ENCODE assay signal across 10 cellular contexts in genomic region chr10:60989400-60989876, GRCh38. TPM values are rescaled to one million over a fixed set of nuclear protein-coding genes. Genes with fewer than 3 reads are reported as not detected.
DNase-seq lines count a peak whose midpoint lies in the region; ATAC-seq lines count a peak whose summit lies in the region.
"Had no signal": no experiment of that assay in that cellular context is flagged by ENCODE, and none has a peak within 500 bp of the region (broad histone marks: within the 10 kb centered on the region; RNA-seq: fewer than 3 reads in every experiment).

No MANE protein-coding gene starts in this region.

- no peaks in the 10 kb centered on the region for H3K36me3 Mint-ChIP-seq in effector memory CD8-positive, alpha-beta T cell (ENCODE audit: insufficient read depth)

- H3K27me3 Mint-ChIP-seq in effector memory CD8-positive, alpha-beta T cell: peaks cover 9 to 24% of the 10 kb centered on the region in 2 donors

- DNase-seq in COLO668 (lab: John Stamatoyannopoulos, UW; ENCODE audit: unreplicated experiment) (peak; percentile 37), NCI-H226 (no peak), UCSD-AML1 (lab: John Stamatoyannopoulos, UW; ENCODE audit: unreplicated experiment) (no peak), sciatic nerve (ENCODE audit: low spot score) (no peak)
- no peak for DNase-seq in effector memory CD8-positive, alpha-beta T cell
- DNase-seq: activated gamma-delta T cell, WERI-Rb-1 had no signal

- H3K9me3 Mint-ChIP-seq in effector memory CD8-positive, alpha-beta T cell: no peaks in the 10 kb centered on the region

- intact Hi-C loops in sciatic nerve (cut with DNase I): no loop called here

- H3K27ac Mint-ChIP-seq in effector memory CD8-positive, alpha-beta T cell: no peak overlapping the region

- peak; percentile 64 for ATAC-seq in GM21360 (IDR thresholded peaks at IDR 0.05; ENCODE audit: unreplicated experiment)
- peak; percentile 91 for ATAC-seq in HG03521 (IDR thresholded peaks at IDR 0.05; ENCODE audit: unreplicated experiment)
- peak; percentile 33 for ATAC-seq in effector memory CD8-positive, alpha-beta T cell (replicated peaks)
- no peak for ATAC-seq in sciatic nerve
- no peak for ATAC-seq in activated CD4-positive, CD25-positive, alpha-beta regulatory T cell treated with anti-CD3 and anti-CD28 coated beads, Interleukin-2, amount 50 U/mL, for 24 hours

- no peak overlapping the region for H3K4me3 Mint-ChIP-seq in effector memory CD8-positive, alpha-beta T cell

- no peaks in the 10 kb centered on the region for H3K4me1 Mint-ChIP-seq in effector memory CD8-positive, alpha-beta T cell (ENCODE audit: low read depth in 2 of 2)

RNA-seq across cellular contexts. Expression of gene RHOBTB1, which starts 45.5 kb away (rescaled TPM):
- 13.7 TPM for total RNA-seq in sciatic nerve

Comparison
In these comparisons a context has a peak if more than half of its experiments do, and no peak if none do; other contexts are left out.
1. ATAC-seq: peak in GM21360 (single experiment), HG03521 (single experiment) and effector memory CD8-positive, alpha-beta T cell (single experiment); none in sciatic nerve (single experiment) and activated CD4-positive, CD25-positive, alpha-beta regulatory T cell treated with anti-CD3 and anti-CD28 coated beads, Interleukin-2, amount 50 U/mL, for 24 hours (0 of 2).